12 cellular contexts compared by ENCODE assay signal in the genomic region with DNA sequence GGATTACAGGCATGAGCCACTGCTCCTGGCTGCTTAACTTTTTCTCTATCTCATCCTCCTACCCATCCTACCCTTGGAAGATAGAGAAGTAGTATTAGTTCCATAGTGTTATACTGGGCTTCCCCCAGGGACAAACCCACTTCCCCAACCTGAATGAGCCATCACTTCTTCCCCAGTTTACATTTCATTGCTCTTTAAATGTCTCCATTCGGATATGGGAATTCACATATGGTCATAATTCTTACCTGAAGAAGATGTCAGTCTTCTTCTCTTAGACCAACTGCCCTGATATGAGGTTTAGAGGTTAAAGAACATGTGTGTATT. TPM values are rescaled to one million over a fixed set of nuclear protein-coding genes. Genes with fewer than 3 reads are reported as not detected.
DNase-seq lines count a peak whose midpoint lies in the region; ATAC-seq and TF ChIP-seq lines count a peak whose summit lies in the region.
"Had no signal": no experiment of that assay in that cellular context is flagged by ENCODE, and none has a peak within 500 bp of the region (broad histone marks: within the 10 kb centered on the region; RNA-seq: fewer than 3 reads in every experiment).

No MANE protein-coding gene starts in this region.

- H3K4me3 ChIP-seq in left ventricle myocardium inferior (no peak overlapping the region), heart left ventricle (peak overlapping the region in 1 of 12 donors; percentile 62), fibroblast of pulmonary artery (replicated peaks; ENCODE audit: low read depth, low read length) (peak overlapping the region; percentile 13), upper lobe of left lung (peak overlapping the region in 2 of 4 donors; percentile 6 to 68)
- H3K4me3 ChIP-seq: prostate gland had no signal

- H3K27me3 Mint-ChIP-seq in T-helper 17 cell: no peaks in the 10 kb centered on the region

- H3K9me3 ChIP-seq in left ventricle myocardium inferior (replicated peaks): no peaks in the 10 kb centered on the region
- no peaks in the 10 kb centered on the region for H3K9me3 ChIP-seq in heart left ventricle
- no peaks in the 10 kb centered on the region for H3K9me3 ChIP-seq in T-helper 17 cell (ENCODE audit: control insufficient read depth, low read length, poor library complexity, severe bottlenecking)
- no peaks in the 10 kb centered on the region for H3K9me3 ChIP-seq in upper lobe of left lung
- H3K9me3 ChIP-seq: prostate gland had no signal

- H3K4me1 ChIP-seq in left ventricle myocardium inferior (peaks cover 53% of the 10 kb centered on the region), heart left ventricle (peaks cover 0 to 83% (median 21%) of the 10 kb centered on the region in 12 donors), upper lobe of left lung (peaks cover 27 to 54% (median 41%) of the 10 kb centered on the region in 4 donors)
- H3K4me1 ChIP-seq: prostate gland had no signal

- H3K27me3 ChIP-seq in left ventricle myocardium inferior (ENCODE audit: low read depth): no peaks in the 10 kb centered on the region
- no peaks in the 10 kb centered on the region for H3K27me3 ChIP-seq in heart left ventricle
- H3K27me3 ChIP-seq in upper lobe of left lung: no peaks in the 10 kb centered on the region

- 90 to 96% (median 94%) methylated on average over 1 of the region's 1 CpG for WGBS in heart left ventricle, 4 donors
- WGBS in upper lobe of left lung, 2 donors: 58 to 69% methylated on average over 1 of the region's 1 CpG

- no peak for TF ChIP-seq EP300 in upper lobe of left lung (IDR thresholded peaks at IDR 0.05)

- TF ChIP-seq POLR2A in heart left ventricle (IDR thresholded peaks at IDR 0.05) (no peak), upper lobe of left lung (IDR thresholded peaks at IDR 0.05) (no peak)

- no peak for ATAC-seq in heart left ventricle
- no peak for ATAC-seq in T-helper 17 cell
- no peak for ATAC-seq in upper lobe of left lung (ENCODE audit: low FRiP score in 2 of 2)
- no peak for ATAC-seq in HG03469 (IDR thresholded peaks at IDR 0.05; ENCODE audit: unreplicated experiment)

- TF ChIP-seq CTCF in left ventricle myocardium inferior (IDR thresholded peaks at IDR 0.05; ENCODE audit: borderline replicate concordance) (no peak), heart left ventricle (IDR thresholded peaks at IDR 0.05) (no peak), fibroblast of pulmonary artery (IDR thresholded peaks at IDR 0.05; ENCODE audit: low read length, missing control alignments) (no peak), upper lobe of left lung (IDR thresholded peaks at IDR 0.05) (no peak)

- H3K4me3 Mint-ChIP-seq in T-helper 17 cell: peak overlapping the region; percentile 92

- H3K27ac ChIP-seq in left ventricle myocardium inferior (replicated peaks) (peak overlapping the region; percentile 10), heart left ventricle (peak overlapping the region in 5 of 12 donors; percentile 25 to 97 (median 80)), upper lobe of left lung (peak overlapping the region in 3 of 4 donors; percentile 87 to 89 (median 88))
- H3K27ac ChIP-seq: prostate gland had no signal

- no peak for DNase-seq in left ventricle myocardium inferior
- no peak for DNase-seq in heart left ventricle
- DNase-seq in T-helper 17 cell: no peak
- no peak for DNase-seq in fibroblast of pulmonary artery (ENCODE audit: low read depth)
- DNase-seq in upper lobe of left lung: no peak
- DNase-seq in stimulated activated naive CD4-positive, alpha-beta T cell treated with Interleukin-2 at 50 U/mL for 16 hours (lab: John Stamatoyannopoulos, UW): no peak
- no peak for DNase-seq in NCI-H69 (lab: John Stamatoyannopoulos, UW)
- DNase-seq: central memory CD4-positive, alpha-beta T cell; NCI-H1417 treated with DMSO at 0.1 percent for 48 hours; NCI-H510A had no signal

- H3K27ac Mint-ChIP-seq in T-helper 17 cell: peak overlapping the region; percentile 98

- intact Hi-C loops in left ventricle myocardium inferior (cut with micrococcal nuclease) (no loop called here), heart left ventricle (cut with DNase I) (loop anchor here in 8 of 10 donors (5.0 to 10.0 kb wide), 5 partner anchors 45 to 383 kb away; a partner anchor contains a TSS)

- H3K36me3 ChIP-seq in left ventricle myocardium inferior (peaks cover 6% of the 10 kb centered on the region), heart left ventricle (peaks cover 0 to 9% (median 3%) of the 10 kb centered on the region in 9 donors), upper lobe of left lung (peaks cover 0 to 6% (median 0%) of the 10 kb centered on the region in 4 donors)
- H3K36me3 ChIP-seq: prostate gland had no signal

- H3K36me3 Mint-ChIP-seq in T-helper 17 cell (ENCODE audit: low read depth): no peaks in the 10 kb centered on the region

- H3K4me1 Mint-ChIP-seq in T-helper 17 cell: peaks cover 51% of the 10 kb centered on the region

RNA-seq across cellular contexts. Expression of a gene that starts 1.9 kb away (rescaled TPM):
- 14.7 TPM for total RNA-seq in left ventricle myocardium inferior
- total RNA-seq in heart left ventricle: 10 to 100 TPM; 11.6 to 54.4 (median 15.7) TPM
- polyA plus RNA-seq in heart left ventricle: 10 to 100 TPM in 1 of 2 donors, 1 to 10 TPM in 1; 3.5 to 50.1 TPM
- 1 to 10 TPM; 4.7 to 6.7 TPM for total RNA-seq in T-helper 17 cell
- 10 to 100 TPM; 11.6 to 20.8 (median 14.4) TPM for total RNA-seq in upper lobe of left lung

RNA-seq across cellular contexts. Expression of a gene that starts 14.5 kb away (rescaled TPM):
- total RNA-seq in left ventricle myocardium inferior: 34.3 TPM
- total RNA-seq in heart left ventricle: 10 to 100 TPM; 20.8 to 37.2 (median 31.0) TPM
- 10 to 100 TPM; 26.1 to 32.7 TPM for polyA plus RNA-seq in heart left ventricle
- total RNA-seq in T-helper 17 cell: 10 to 100 TPM; 17.4 to 23.5 TPM
- 10 to 100 TPM in 5 of 6 donors, 1 to 10 TPM in 1; 3.1 to 19.3 (median 14.4) TPM for total RNA-seq in upper lobe of left lung

RNA-seq across cellular contexts. Expression of a gene that starts 58.1 kb away (rescaled TPM):
- total RNA-seq in left ventricle myocardium inferior: 2.0 TPM
- 10 to 100 TPM in 1 of 9 donors, 1 to 10 TPM in 5, under 1 TPM in 3; 0.86 to 10.5 (median 1.4) TPM for total RNA-seq in heart left ventricle
- polyA plus RNA-seq in heart left ventricle: under 1 TPM; 0.53 to 0.72 TPM
- 1 to 10 TPM in 1 of 2 donors, under 1 TPM in 1; 0.50 to 1.1 TPM for total RNA-seq in T-helper 17 cell
- total RNA-seq in upper lobe of left lung: 10 to 100 TPM in 1 of 6 donors, 1 to 10 TPM in 5; 1.0 to 10.6 (median 3.2) TPM
